In the genomic region with DNA sequence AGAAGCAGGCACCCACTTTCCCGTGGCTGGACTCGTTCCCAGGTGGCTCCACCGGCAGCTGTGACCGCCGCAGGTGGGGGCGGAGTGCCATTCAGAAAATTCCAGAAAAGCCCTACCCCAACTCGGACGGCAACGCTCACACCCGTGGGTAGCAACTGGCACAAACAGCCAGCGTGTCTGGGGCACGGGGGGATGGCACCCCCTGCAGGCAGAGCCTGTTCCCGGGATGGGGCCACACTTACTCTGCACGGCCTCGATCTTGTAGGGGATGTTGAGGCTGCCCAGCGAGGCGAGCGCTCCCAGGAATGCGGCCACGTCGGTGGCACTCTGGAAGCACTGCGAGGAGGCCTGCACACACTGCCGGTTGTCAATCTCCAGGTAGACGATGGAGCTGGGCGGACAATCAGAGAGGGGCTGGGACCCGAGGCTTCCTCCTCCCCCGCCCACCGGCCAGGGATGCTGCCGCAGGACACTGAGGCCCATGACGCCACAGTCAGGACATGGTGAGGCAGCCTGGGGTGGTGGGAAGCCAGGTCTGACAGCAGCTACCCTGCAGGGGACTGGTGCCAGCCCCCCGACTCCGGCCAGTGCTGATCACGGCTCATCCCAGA, we compare ENCODE assay signal across 32 cellular contexts. TPM values are rescaled to one million over a fixed set of nuclear protein-coding genes. Genes with fewer than 3 reads are reported as not detected.
A peak's percentile ranks its signal among the peaks of the same experiment; 100 is the strongest.
DNase-seq lines count a peak whose midpoint lies in the region; ATAC-seq, FAIRE-seq and TF ChIP-seq lines count a peak whose summit lies in the region.
"Had no signal": no experiment of that assay in that cellular context is flagged by ENCODE, and none has a peak within 500 bp of the region (broad histone marks: within the 10 kb centered on the region; RNA-seq: fewer than 3 reads in every experiment).

No MANE protein-coding gene starts in this region.

- CTCF ChIA-PET in WTC11 (lab: Charles Lee) = interaction anchor here (1.0 to 1.2 kb wide), 2 partner anchors 121 to 129 kb away, joined by 3 to 7 read pairs; no protein-coding TSS in a partner anchor

- peaks cover 10% of the 10 kb centered on the region for H3K36me3 Mint-ChIP-seq in neural progenitor cell
- peaks cover 36% of the 10 kb centered on the region for H3K36me3 Mint-ChIP-seq in WTC11
- H3K36me3 Mint-ChIP-seq: natural killer cell treated with Interleukin-12 subunit alpha and Interleukin-12 subunit beta and Interleukin-15 and Interleukin-18, amount 100 ng/mL, for 72 hours had no signal

- DNase-seq in bronchial epithelial cell (ENCODE audit: low read depth) (no peak), neural progenitor cell (ENCODE audit: low spot score) (no peak), glomerular visceral epithelial cell (ENCODE audit: extremely low spot score) (no peak), WTC11 (ENCODE audit: low spot score) (no peak), Karpas-422 (no peak), GM19240 (ENCODE audit: insufficient read length, low spot score) (no peak)
- DNase-seq: activated CD4-positive, alpha-beta memory T cell treated with anti-CD3 and anti-CD28 coated beads for 36 hours; activated CD4-positive, CD25-positive, alpha-beta regulatory T cell treated with anti-CD3 and anti-CD28 coated beads, Interleukin-2, amount 50 U/mL, for 72 hours; activated naive CD4-positive, alpha-beta T cell treated with anti-CD3 and anti-CD28 coated beads, Interleukin-2, amount 10 ng/mL, durations not matched to agents 7 days and 5 days; C1 segment of cervical spinal cord; colonic mucosa; COR-L47; DMS79 treated with DMSO at 0.1 percent for 48 hours; effector CD4-positive, alpha-beta T cell; glutamatergic neuron; H7; IMR-90; mammary epithelial cell; mucosa of descending colon; NCI-H1048; NCI-H774; T-helper 1 cell; transverse colon had no signal

- H2AFZ ChIP-seq in OCI-LY1 (ENCODE audit: low read length) = no peak overlapping the region
- H2AFZ ChIP-seq in neural progenitor cell (replicated peaks) = no peak overlapping the region
- no peak overlapping the region for H2AFZ ChIP-seq in Karpas-422 (ENCODE audit: low read length)

- H3K4me3 Mint-ChIP-seq in neural progenitor cell (no peak overlapping the region), WTC11 (no peak overlapping the region)
- H3K4me3 Mint-ChIP-seq: activated CD4-positive, alpha-beta memory T cell treated with anti-CD3 and anti-CD28 coated beads for 36 hours; activated naive CD4-positive, alpha-beta T cell treated with anti-CD3 and anti-CD28 coated beads, Interleukin-2, amount 10 ng/mL, durations not matched to agents 7 days and 5 days; activated T-helper 1 cell treated with anti-CD3 and anti-CD28 coated beads, Interleukin-12 subunit alpha, Interleukin-12 subunit beta, Interleukin-2, Interleukin-4 antibody, amounts not matched to agents 30 ng/mL and 10 ng/mL and 1 ng/mL, durations not matched to agents 14 hours and 24 hours and 36 hours; natural killer cell treated with Interleukin-12 subunit alpha and Interleukin-12 subunit beta and Interleukin-15 and Interleukin-18, amount 100 ng/mL, for 72 hours; stimulated activated effector memory CD8-positive, alpha-beta T cell treated with anti-CD3 and anti-CD28 coated beads, Interleukin-12 subunit alpha, Interleukin-12 subunit beta, amount 100 ng/mL, for 72 hours had no signal

- FAIRE-seq in bronchial epithelial cell (lab: Jason Lieb, UNC) = no peak
- FAIRE-seq: TTC549 had no signal

- H3K27me3 Mint-ChIP-seq in neural progenitor cell (ENCODE audit: insufficient read depth, low read depth) = peaks cover 2% of the 10 kb centered on the region
- H3K27me3 Mint-ChIP-seq in WTC11 (ENCODE audit: low read depth) = no peaks in the 10 kb centered on the region
- H3K27me3 Mint-ChIP-seq: activated CD4-positive, alpha-beta memory T cell treated with anti-CD3 and anti-CD28 coated beads for 36 hours; activated naive CD4-positive, alpha-beta T cell treated with anti-CD3 and anti-CD28 coated beads, Interleukin-2, amount 10 ng/mL, durations not matched to agents 7 days and 5 days; natural killer cell treated with Interleukin-12 subunit alpha and Interleukin-12 subunit beta and Interleukin-15 and Interleukin-18, amount 100 ng/mL, for 72 hours had no signal

- H3K79me2 ChIP-seq in DOHH2 (ENCODE audit: control insufficient read depth, low read length) = no peaks in the 10 kb centered on the region
- no peaks in the 10 kb centered on the region for H3K79me2 ChIP-seq in OCI-LY1 (ENCODE audit: insufficient read depth, low read length)
- no peaks in the 10 kb centered on the region for H3K79me2 ChIP-seq in neural progenitor cell (ENCODE audit: low read depth)
- H3K79me2 ChIP-seq in Karpas-422 (ENCODE audit: low read length) = no peaks in the 10 kb centered on the region

- POLR2A ChIA-PET in WTC11 (lab: Charles Lee) = no interaction called here

- H3K9me3 Mint-ChIP-seq in neural progenitor cell (no peaks in the 10 kb centered on the region), WTC11 (no peaks in the 10 kb centered on the region)
- H3K9me3 Mint-ChIP-seq: activated CD4-positive, alpha-beta memory T cell treated with anti-CD3 and anti-CD28 coated beads for 36 hours; activated naive CD4-positive, alpha-beta T cell treated with anti-CD3 and anti-CD28 coated beads, Interleukin-2, amount 10 ng/mL, durations not matched to agents 7 days and 5 days; activated T-helper 1 cell treated with anti-CD3 and anti-CD28 coated beads, Interleukin-12 subunit alpha, Interleukin-12 subunit beta, Interleukin-2, Interleukin-4 antibody, amounts not matched to agents 30 ng/mL and 10 ng/mL and 1 ng/mL, durations not matched to agents 14 hours and 24 hours and 36 hours; natural killer cell treated with Interleukin-12 subunit alpha and Interleukin-12 subunit beta and Interleukin-15 and Interleukin-18, amount 100 ng/mL, for 72 hours; stimulated activated effector memory CD8-positive, alpha-beta T cell treated with anti-CD3 and anti-CD28 coated beads, Interleukin-12 subunit alpha, Interleukin-12 subunit beta, amount 100 ng/mL, for 72 hours had no signal

- H3K9me3 ChIP-seq in DOHH2 (ENCODE audit: control insufficient read depth, insufficient read depth, low read length) (no peaks in the 10 kb centered on the region), OCI-LY1 (ENCODE audit: low read length) (no peaks in the 10 kb centered on the region), neural progenitor cell (ENCODE audit: low read depth) (no peaks in the 10 kb centered on the region), Karpas-422 (ENCODE audit: low read length) (no peaks in the 10 kb centered on the region)
- H3K9me3 ChIP-seq: breast epithelium, colonic mucosa, mucosa of descending colon, SJSA1, transverse colon had no signal

- H4K20me1 ChIP-seq in DOHH2 (ENCODE audit: control insufficient read depth, insufficient read depth, low read depth, low read length) (no peaks in the 10 kb centered on the region), OCI-LY1 (ENCODE audit: insufficient read depth, low read length) (no peaks in the 10 kb centered on the region), neural progenitor cell (ENCODE audit: low read depth) (no peaks in the 10 kb centered on the region), Karpas-422 (ENCODE audit: insufficient read depth, low read depth, low read length) (no peaks in the 10 kb centered on the region)

- H3K27ac ChIP-seq in DOHH2 (ENCODE audit: low read depth, low read length) = no peak overlapping the region
- no peak overlapping the region for H3K27ac ChIP-seq in OCI-LY1 (ENCODE audit: low read depth, low read length, poor library complexity, severe bottlenecking)
- H3K27ac ChIP-seq in neural progenitor cell = no peak overlapping the region
- H3K27ac ChIP-seq in Karpas-422 (ENCODE audit: low read length) = no peak overlapping the region
- H3K27ac ChIP-seq: breast epithelium, colonic mucosa, epithelial cell of prostate, SJSA1, transverse colon had no signal

- H3K4me1 Mint-ChIP-seq in neural progenitor cell (peaks cover 3% of the 10 kb centered on the region), WTC11 (no peaks in the 10 kb centered on the region)
- H3K4me1 Mint-ChIP-seq: activated naive CD4-positive, alpha-beta T cell treated with anti-CD3 and anti-CD28 coated beads, Interleukin-2, amount 10 ng/mL, durations not matched to agents 7 days and 5 days; stimulated activated effector memory CD8-positive, alpha-beta T cell treated with anti-CD3 and anti-CD28 coated beads, Interleukin-12 subunit alpha, Interleukin-12 subunit beta, amount 100 ng/mL, for 72 hours had no signal

- no peak overlapping the region for H3K4me3 ChIP-seq in DOHH2 (ENCODE audit: low read length)
- H3K4me3 ChIP-seq in OCI-LY1 (ENCODE audit: low read depth, low read length, poor library complexity, severe bottlenecking) = no peak overlapping the region
- H3K4me3 ChIP-seq in bronchial epithelial cell (ENCODE audit: low read depth, low read length) = no peak overlapping the region
- no peak overlapping the region for H3K4me3 ChIP-seq in neural progenitor cell
- H3K4me3 ChIP-seq in Karpas-422 (ENCODE audit: low read length) = no peak overlapping the region
- H3K4me3 ChIP-seq: breast epithelium, colonic mucosa, mucosa of descending colon, SJSA1, transverse colon had no signal

- no peaks in the 10 kb centered on the region for H3F3A ChIP-seq in DOHH2 (ENCODE audit: control insufficient read depth, insufficient read depth)
- H3F3A ChIP-seq in OCI-LY1 (ENCODE audit: insufficient read depth, low read length) = no peaks in the 10 kb centered on the region
- H3F3A ChIP-seq in neural progenitor cell (ENCODE audit: low read depth) = no peaks in the 10 kb centered on the region

- peaks cover 54% of the 10 kb centered on the region for H3K36me3 ChIP-seq in DOHH2 (ENCODE audit: control insufficient read depth, low read length)
- no peaks in the 10 kb centered on the region for H3K36me3 ChIP-seq in OCI-LY1 (ENCODE audit: insufficient read depth, low read length)
- peaks cover 80% of the 10 kb centered on the region for H3K36me3 ChIP-seq in bronchial epithelial cell (ENCODE audit: control insufficient read depth, insufficient read depth, low read length)
- no peaks in the 10 kb centered on the region for H3K36me3 ChIP-seq in neural progenitor cell
- H3K36me3 ChIP-seq in Karpas-422 (ENCODE audit: insufficient read depth, low read length) = no peaks in the 10 kb centered on the region

- H3K9ac ChIP-seq in OCI-LY1 (ENCODE audit: low read length) (no peak overlapping the region), neural progenitor cell (no peak overlapping the region), Karpas-422 (ENCODE audit: low read length) (no peak overlapping the region)

- no peak for ATAC-seq in WTC11
- ATAC-seq: mucosa of descending colon; natural killer cell treated with Interleukin-12 subunit alpha and Interleukin-12 subunit beta and Interleukin-15 and Interleukin-18, amount 100 ng/mL, for 72 hours; stimulated activated effector memory CD8-positive, alpha-beta T cell treated with anti-CD3 and anti-CD28 coated beads, Interleukin-12 subunit alpha, Interleukin-12 subunit beta, amount 100 ng/mL, for 72 hours had no signal

- TF ChIP-seq CTCF in DOHH2 (IDR thresholded peaks at IDR 0.05; ENCODE audit: low read depth, low read length, poor library complexity, severe bottlenecking) (peak; percentile 15), OCI-LY1 (IDR thresholded peaks at IDR 0.05; ENCODE audit: low read length) (peak; percentile 29; the same call in 1 of the 2 replicates), bronchial epithelial cell (IDR thresholded peaks at IDR 0.05; ENCODE audit: insufficient read depth, low read length, severe bottlenecking) (peak; percentile 6), neural progenitor cell (IDR thresholded peaks at IDR 0.05) (no peak), WTC11 (IDR thresholded peaks at IDR 0.05) (no peak)

- H3K27me3 ChIP-seq in DOHH2 (ENCODE audit: control insufficient read depth, low read length) = no peaks in the 10 kb centered on the region
- H3K27me3 ChIP-seq in OCI-LY1 (ENCODE audit: insufficient read depth, low read length) = no peaks in the 10 kb centered on the region
- H3K27me3 ChIP-seq in bronchial epithelial cell (ENCODE audit: control insufficient read depth, insufficient read depth, low read length) = no peaks in the 10 kb centered on the region
- no peaks in the 10 kb centered on the region for H3K27me3 ChIP-seq in neural progenitor cell
- no peaks in the 10 kb centered on the region for H3K27me3 ChIP-seq in Karpas-422 (ENCODE audit: low read length)
- H3K27me3 ChIP-seq: breast epithelium, colonic mucosa, SJSA1, transverse colon had no signal

- H3K4me1 ChIP-seq in DOHH2 (ENCODE audit: control insufficient read depth, low read length) = no peaks in the 10 kb centered on the region
- no peaks in the 10 kb centered on the region for H3K4me1 ChIP-seq in OCI-LY1 (ENCODE audit: insufficient read depth, low read length, severe bottlenecking)
- no peaks in the 10 kb centered on the region for H3K4me1 ChIP-seq in neural progenitor cell
- no peaks in the 10 kb centered on the region for H3K4me1 ChIP-seq in Karpas-422 (ENCODE audit: low read length)
- H3K4me1 ChIP-seq: breast epithelium, colonic mucosa, SJSA1, transverse colon had no signal

- H3K9me2 ChIP-seq in DOHH2 (replicated peaks; ENCODE audit: control insufficient read depth, low read length) (no peaks in the 10 kb centered on the region), OCI-LY1 (ENCODE audit: low read depth, low read length) (no peaks in the 10 kb centered on the region), Karpas-422 (replicated peaks; ENCODE audit: insufficient read depth, low read length) (no peaks in the 10 kb centered on the region)

- H3K27ac Mint-ChIP-seq in neural progenitor cell (peak overlapping the region; percentile 32), WTC11 (no peak overlapping the region)
- H3K27ac Mint-ChIP-seq: activated CD4-positive, alpha-beta memory T cell treated with anti-CD3 and anti-CD28 coated beads for 36 hours; activated naive CD4-positive, alpha-beta T cell treated with anti-CD3 and anti-CD28 coated beads, Interleukin-2, amount 10 ng/mL, durations not matched to agents 7 days and 5 days; activated T-helper 1 cell treated with anti-CD3 and anti-CD28 coated beads, Interleukin-12 subunit alpha, Interleukin-12 subunit beta, Interleukin-2, Interleukin-4 antibody, amounts not matched to agents 30 ng/mL and 10 ng/mL and 1 ng/mL, durations not matched to agents 14 hours and 24 hours and 36 hours; natural killer cell treated with Interleukin-12 subunit alpha and Interleukin-12 subunit beta and Interleukin-15 and Interleukin-18, amount 100 ng/mL, for 72 hours; stimulated activated effector memory CD8-positive, alpha-beta T cell treated with anti-CD3 and anti-CD28 coated beads, Interleukin-12 subunit alpha, Interleukin-12 subunit beta, amount 100 ng/mL, for 72 hours had no signal

- H3K4me2 ChIP-seq in DOHH2 (ENCODE audit: low read length) (no peak overlapping the region), OCI-LY1 (ENCODE audit: low read length) (no peak overlapping the region), neural progenitor cell (no peak overlapping the region), Karpas-422 (ENCODE audit: low read depth, low read length, poor library complexity, severe bottlenecking) (no peak overlapping the region)

RNA-seq across cellular contexts. Expression of a gene that starts 20.2 kb away (rescaled TPM):
- total RNA-seq in bronchial epithelial cell (13.7 and 20.5 TPM in 2 replicates), neural progenitor cell (ENCODE audit: low replicate concordance) (16.8 and 23.8 TPM in 2 replicates), WTC11 (2021) (52.1 to 70.9 TPM (median 52.3 TPM) in 3 replicates)
- total RNA-seq in Karpas-422 (2014; rRNA removed; shearing (Covaris generic); ENCODE audit: low replicate concordance) = 21.5 and 26.6 TPM in 2 replicates

RNA-seq across cellular contexts. Expression of a gene that starts 42.8 kb away (rescaled TPM):
- total RNA-seq in bronchial epithelial cell (70.0 and 90.4 TPM in 2 replicates), neural progenitor cell (ENCODE audit: low replicate concordance) (11.7 and 32.4 TPM in 2 replicates), WTC11 (2021) (76.7 to 95.6 TPM (median 79.2 TPM) in 3 replicates)
- 4.3 and 15.0 TPM in 2 replicates for total RNA-seq in Karpas-422 (2014; rRNA removed; shearing (Covaris generic); ENCODE audit: low replicate concordance)

Comparison
In these comparisons a context has a peak if more than half of its experiments do, and no peak if none do; other contexts are left out.
1. CTCF ChIP-seq: peak in DOHH2 (single experiment), OCI-LY1 (single experiment) and bronchial epithelial cell (single experiment); none in neural progenitor cell (single experiment) and WTC11 (single experiment).